ENCODE assay signal across 9 cellular contexts in the genomic region with DNA sequence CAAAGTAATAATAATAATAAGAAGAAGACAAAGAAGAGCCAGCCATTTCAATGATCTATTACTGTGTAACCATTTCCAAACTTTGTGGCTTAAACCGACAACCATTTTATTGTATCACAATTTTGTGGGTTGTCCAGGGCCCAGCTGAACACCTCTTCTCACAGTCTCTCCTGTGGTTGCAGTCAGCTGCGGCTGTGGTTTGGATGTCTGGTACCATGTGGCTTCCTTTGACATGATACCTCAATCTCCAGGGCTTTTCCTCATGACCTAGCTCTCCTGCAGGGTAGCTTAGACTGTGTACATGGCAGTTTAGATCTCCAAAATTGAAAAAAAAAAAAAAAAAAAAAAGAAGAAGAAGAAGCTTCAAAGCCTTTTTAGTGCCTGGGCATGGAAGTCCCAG.
DNase-seq lines count a peak whose midpoint lies in the region; ATAC-seq and TF ChIP-seq lines count a peak whose summit lies in the region.
"Had no signal": no experiment of that assay in that cellular context is flagged by ENCODE, and none has a peak within 500 bp of the region (broad histone marks: within the 10 kb centered on the region; RNA-seq: fewer than 3 reads in every experiment).

No MANE protein-coding gene starts in this region.

- intact Hi-C loops in CD8-positive, alpha-beta T cell (cut with DNase I, micrococcal nuclease) = no loop called here

- no peaks in the 10 kb centered on the region for H3K9me3 Mint-ChIP-seq in CD8-positive, alpha-beta T cell
- no peaks in the 10 kb centered on the region for H3K9me3 Mint-ChIP-seq in activated T-cell treated with anti-CD3 and anti-CD28 coated beads, Interleukin-2, amount 50 U/mL, for 72 hours
- no peaks in the 10 kb centered on the region for H3K9me3 Mint-ChIP-seq in natural killer cell treated with Interleukin-12 subunit alpha and Interleukin-12 subunit beta and Interleukin-15 and Interleukin-18, amount 100 ng/mL, for 72 hours
- H3K9me3 Mint-ChIP-seq: activated T-cell treated with anti-CD3 and anti-CD28 coated beads, Interleukin-2, amount 50 U/mL, for 4 hours had no signal

- POLR2A ChIA-PET in CD8-positive, alpha-beta T cell (lab: Charles Lee) = interaction anchor here (0.6 to 0.7 kb wide), 3 partner anchors 14 to 1479 kb away, joined by 3 read pairs; no protein-coding TSS in a partner anchor

- H3K27me3 ChIP-seq in CD8-positive, alpha-beta T cell (ENCODE audit: insufficient read depth, low read length) = no peaks in the 10 kb centered on the region

- TF ChIP-seq CTCF in CD8-positive, alpha-beta T cell (IDR thresholded peaks at IDR 0.05) = no peak

- no peaks in the 10 kb centered on the region for H3K27me3 Mint-ChIP-seq in CD8-positive, alpha-beta T cell (ENCODE audit: low read depth)
- H3K27me3 Mint-ChIP-seq in activated T-cell treated with anti-CD3 and anti-CD28 coated beads, Interleukin-2, amount 50 U/mL, for 72 hours (ENCODE audit: low read depth) = no peaks in the 10 kb centered on the region
- no peaks in the 10 kb centered on the region for H3K27me3 Mint-ChIP-seq in natural killer cell treated with Interleukin-12 subunit alpha and Interleukin-12 subunit beta and Interleukin-15 and Interleukin-18, amount 100 ng/mL, for 72 hours

- H3K36me3 Mint-ChIP-seq in CD8-positive, alpha-beta T cell = peaks cover 8% of the 10 kb centered on the region
- H3K36me3 Mint-ChIP-seq in activated T-cell treated with anti-CD3 and anti-CD28 coated beads, Interleukin-2, amount 50 U/mL, for 72 hours (ENCODE audit: insufficient read depth in 2 of 2) = peaks cover 3% of the 10 kb centered on the region in 2 donors
- no peaks in the 10 kb centered on the region for H3K36me3 Mint-ChIP-seq in natural killer cell treated with Interleukin-12 subunit alpha and Interleukin-12 subunit beta and Interleukin-15 and Interleukin-18, amount 100 ng/mL, for 72 hours

- H3K27ac Mint-ChIP-seq in CD8-positive, alpha-beta T cell = no peak overlapping the region
- H3K27ac Mint-ChIP-seq in activated T-cell treated with anti-CD3 and anti-CD28 coated beads, Interleukin-2, amount 50 U/mL, for 72 hours = no peak overlapping the region
- no peak overlapping the region for H3K27ac Mint-ChIP-seq in natural killer cell treated with Interleukin-12 subunit alpha and Interleukin-12 subunit beta and Interleukin-15 and Interleukin-18, amount 100 ng/mL, for 72 hours

- no peaks in the 10 kb centered on the region for H3K9me3 ChIP-seq in CD8-positive, alpha-beta T cell (ENCODE audit: low read length)

- H3K4me3 ChIP-seq in CD8-positive, alpha-beta T cell (ENCODE audit: low read depth, low read length) = no peak overlapping the region

- peak; percentile 1 to 50 (median 32) for DNase-seq in CD8-positive, alpha-beta T cell
- DNase-seq in MV-4-11 (lab: John Stamatoyannopoulos, UW) (peak; percentile 92), NCI-H748 treated with DMSO at 0.1 percent for 48 hours (lab: John Stamatoyannopoulos, UW) (no peak), SHP77 treated with DMSO at 0.1 percent for 48 hours (lab: John Stamatoyannopoulos, UW) (no peak), DMS153 (lab: John Stamatoyannopoulos, UW) (no peak)
- DNase-seq in activated T-cell treated with anti-CD3 and anti-CD28 coated beads, Interleukin-2, amount 50 U/mL, for 72 hours = peak; percentile 30 to 41
- peak; percentile 79 for DNase-seq in natural killer cell treated with Interleukin-12 subunit alpha and Interleukin-12 subunit beta and Interleukin-15 and Interleukin-18, amount 100 ng/mL, for 72 hours (ENCODE audit: low spot score)
- DNase-seq: activated T-cell treated with anti-CD3 and anti-CD28 coated beads, Interleukin-2, amount 50 U/mL, for 4 hours had no signal

- CTCF ChIA-PET in CD8-positive, alpha-beta T cell (lab: Charles Lee) = interaction anchor here (1.2 kb wide), 1 partner anchor 93 kb away, joined by 4 read pairs; no protein-coding TSS in a partner anchor

- H3K36me3 ChIP-seq in CD8-positive, alpha-beta T cell (ENCODE audit: insufficient read depth, low read length) = no peaks in the 10 kb centered on the region

- ATAC-seq in CD8-positive, alpha-beta T cell = peak; percentile 62
- ATAC-seq in activated T-cell treated with anti-CD3 and anti-CD28 coated beads, Interleukin-2, amount 50 U/mL, for 72 hours (replicated peaks in 1 of 2) = peak; percentile 69 to 80
- ATAC-seq in natural killer cell treated with Interleukin-12 subunit alpha and Interleukin-12 subunit beta and Interleukin-15 and Interleukin-18, amount 100 ng/mL, for 72 hours = peak; percentile 95
- ATAC-seq in HG03045 (IDR thresholded peaks at IDR 0.05; ENCODE audit: unreplicated experiment) = no peak

- peaks cover 11% of the 10 kb centered on the region for H3K4me1 ChIP-seq in CD8-positive, alpha-beta T cell (ENCODE audit: insufficient read depth, low read length)

- H3K4me1 Mint-ChIP-seq in CD8-positive, alpha-beta T cell (ENCODE audit: low read depth) = peaks cover 33% of the 10 kb centered on the region
- H3K4me1 Mint-ChIP-seq in activated T-cell treated with anti-CD3 and anti-CD28 coated beads, Interleukin-2, amount 50 U/mL, for 72 hours (ENCODE audit: low read depth) = peaks cover 19% of the 10 kb centered on the region
- H3K4me1 Mint-ChIP-seq in natural killer cell treated with Interleukin-12 subunit alpha and Interleukin-12 subunit beta and Interleukin-15 and Interleukin-18, amount 100 ng/mL, for 72 hours (ENCODE audit: low read depth in 2 of 2) = peaks cover 24 to 26% of the 10 kb centered on the region in 2 donors

- H3K4me3 Mint-ChIP-seq in CD8-positive, alpha-beta T cell = no peak overlapping the region
- H3K4me3 Mint-ChIP-seq in activated T-cell treated with anti-CD3 and anti-CD28 coated beads, Interleukin-2, amount 50 U/mL, for 72 hours = no peak overlapping the region
- peak overlapping the region; percentile 38 for H3K4me3 Mint-ChIP-seq in natural killer cell treated with Interleukin-12 subunit alpha and Interleukin-12 subunit beta and Interleukin-15 and Interleukin-18, amount 100 ng/mL, for 72 hours
- H3K4me3 Mint-ChIP-seq: activated T-cell treated with anti-CD3 and anti-CD28 coated beads, Interleukin-2, amount 50 U/mL, for 4 hours had no signal

- no peak overlapping the region for H3K27ac ChIP-seq in CD8-positive, alpha-beta T cell (ENCODE audit: low read depth, low read length)

Comparison
In these comparisons a context has a peak if more than half of its experiments do, and no peak if none do; other contexts are left out.
1. DNase-seq: peak in CD8-positive, alpha-beta T cell (7 of 7), MV-4-11 (single experiment), activated T-cell treated with anti-CD3 and anti-CD28 coated beads, Interleukin-2, amount 50 U/mL, for 72 hours (2 of 2) and natural killer cell treated with Interleukin-12 subunit alpha and Interleukin-12 subunit beta and Interleukin-15 and Interleukin-18, amount 100 ng/mL, for 72 hours (single experiment); none in NCI-H748 treated with DMSO at 0.1 percent for 48 hours (single experiment), SHP77 treated with DMSO at 0.1 percent for 48 hours (single experiment) and DMS153 (single experiment).